In the genomic region with DNA sequence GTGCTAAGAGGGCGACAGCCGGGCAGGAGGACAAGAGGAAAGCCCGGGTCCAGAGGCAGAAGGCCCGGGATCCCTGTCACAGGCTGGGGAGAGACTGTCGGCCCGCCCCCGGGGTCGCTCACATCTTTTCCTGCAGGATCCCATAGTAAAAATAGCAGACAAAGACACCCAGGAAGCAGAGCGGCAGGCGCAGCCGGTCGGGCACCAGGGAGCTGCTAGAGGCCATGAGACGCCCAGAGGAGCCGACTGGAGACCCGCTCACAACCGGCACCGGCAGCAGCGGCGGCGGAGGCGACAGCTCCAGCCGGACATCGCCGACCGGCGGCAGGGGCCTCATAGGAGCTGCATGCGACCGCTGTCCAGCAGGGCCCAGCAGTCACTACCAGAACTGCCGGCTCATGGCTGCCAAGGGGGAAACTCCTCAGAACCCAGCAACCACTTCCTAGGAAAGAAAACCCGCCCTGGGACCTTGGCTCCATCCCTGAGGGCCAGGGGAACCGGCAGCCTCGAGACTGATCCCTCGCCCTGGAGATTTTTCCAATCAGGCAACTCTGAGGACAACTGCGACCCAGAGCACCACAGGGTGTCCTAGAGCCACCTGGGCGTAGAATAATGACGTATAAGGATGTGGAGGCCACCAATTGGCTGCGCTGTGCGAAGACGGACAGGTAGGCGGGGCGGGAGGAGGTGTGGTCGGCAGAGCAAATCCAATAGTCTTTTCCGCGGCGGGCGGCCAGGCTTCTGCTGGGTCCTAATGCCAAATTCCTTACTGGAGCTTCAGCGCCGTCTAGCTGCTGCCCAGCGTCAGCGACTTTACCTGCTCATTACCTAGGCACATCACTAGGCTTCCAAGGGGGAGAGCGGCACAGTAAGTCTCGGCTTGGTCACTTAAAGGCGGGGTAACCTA, we compare ENCODE assay signal across 8 cellular contexts. TPM values are rescaled to one million over a fixed set of nuclear protein-coding genes. Genes with fewer than 3 reads are reported as not detected.
DNase-seq lines count a peak whose midpoint lies in the region; ATAC-seq, FAIRE-seq and TF ChIP-seq lines count a peak whose summit lies in the region.

A gene with protein sequence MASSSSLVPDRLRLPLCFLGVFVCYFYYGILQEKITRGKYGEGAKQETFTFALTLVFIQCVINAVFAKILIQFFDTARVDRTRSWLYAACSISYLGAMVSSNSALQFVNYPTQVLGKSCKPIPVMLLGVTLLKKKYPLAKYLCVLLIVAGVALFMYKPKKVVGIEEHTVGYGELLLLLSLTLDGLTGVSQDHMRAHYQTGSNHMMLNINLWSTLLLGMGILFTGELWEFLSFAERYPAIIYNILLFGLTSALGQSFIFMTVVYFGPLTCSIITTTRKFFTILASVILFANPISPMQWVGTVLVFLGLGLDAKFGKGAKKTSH (minus strand): TSS at position 357 of the 907 bp plus-strand sequence. CDS start 131 bp downstream, at position 226.

- H3K36me3 ChIP-seq in HUES64 (ENCODE audit: insufficient read depth, low read length) (peaks cover 47% of the 10 kb centered on the region), OCI-LY1 (ENCODE audit: insufficient read depth, low read length) (peaks cover 65% of the 10 kb centered on the region)

- H3K36me3 Mint-ChIP-seq in endothelial cell (ENCODE audit: low read depth, unreplicated experiment): peaks cover 22% of the 10 kb centered on the region

- H3K4me3 ChIP-seq in HUES64 (ENCODE audit: low read length): peak within 1 kb of the TSS; percentile 99
- H3K4me3 ChIP-seq in OCI-LY1 (ENCODE audit: low read depth, low read length, poor library complexity, severe bottlenecking): peak within 1 kb of the TSS; percentile 96

- H3K27me3 ChIP-seq in HUES64 (ENCODE audit: insufficient read depth, low read length) (no peaks in the 10 kb centered on the region), OCI-LY1 (ENCODE audit: insufficient read depth, low read length) (no peaks in the 10 kb centered on the region)

- TF ChIP-seq CTCF in D721Med (IDR thresholded peaks at IDR 0.05; ENCODE audit: insufficient read depth, missing control alignments) (peak; percentile 100), OCI-LY1 (IDR thresholded peaks at IDR 0.05; ENCODE audit: low read length) (peak; percentile 96), endothelial cell (IDR thresholded peaks at IDR 0.05; ENCODE audit: unreplicated experiment) (no peak)

- H3K9me3 ChIP-seq in HUES64 (ENCODE audit: insufficient read depth, low read depth, low read length) (no peaks in the 10 kb centered on the region), OCI-LY1 (ENCODE audit: low read length) (no peaks in the 10 kb centered on the region)

- H3K9ac ChIP-seq in HUES64 (ENCODE audit: low read depth, low read length) (peak within 1 kb of the TSS; percentile 94), OCI-LY1 (ENCODE audit: low read length) (peak within 1 kb of the TSS; percentile 88)

- peak; percentile 94 for ATAC-seq in GM21423 (IDR thresholded peaks at IDR 0.05; ENCODE audit: unreplicated experiment)

- H3K27me3 Mint-ChIP-seq in endothelial cell (ENCODE audit: unreplicated experiment): peaks cover 2% of the 10 kb centered on the region

- H3K4me1 ChIP-seq in HUES64 (ENCODE audit: insufficient read depth, low read length): peaks cover 9% of the 10 kb centered on the region; the same call in 1 of the 2 replicates
- peaks cover 19% of the 10 kb centered on the region for H3K4me1 ChIP-seq in OCI-LY1 (ENCODE audit: insufficient read depth, low read length, severe bottlenecking)

- no peaks in the 10 kb centered on the region for H3K9me2 ChIP-seq in OCI-LY1 (ENCODE audit: low read depth, low read length)

- FAIRE-seq in D721Med (lab: Jason Lieb, UNC): no peak

- H4K20me1 ChIP-seq in OCI-LY1 (ENCODE audit: insufficient read depth, low read length): no peaks in the 10 kb centered on the region

- peak within 1 kb of the TSS; percentile 78 for H3K4me2 ChIP-seq in OCI-LY1 (ENCODE audit: low read length)

- peaks cover 6% of the 10 kb centered on the region; the same call in 1 of the 2 replicates for H3K79me2 ChIP-seq in OCI-LY1 (ENCODE audit: insufficient read depth, low read length)

- WGBS in HUES64: 2% methylated on average over 53 of the region's 53 CpGs

- peak; percentile 93 for DNase-seq in D721Med (ENCODE audit: insufficient read length, low spot score)
- DNase-seq in activated CD8-positive, alpha-beta memory T cell treated with anti-CD3 and anti-CD28 coated beads, Interleukin-2, amount 50 U/mL, for 48 hours: peak; percentile 96
- peak; percentile 93 for DNase-seq in endothelial cell (ENCODE audit: low spot score)
- DNase-seq in middle frontal gyrus (ENCODE audit: extremely low spot score, low spot score): peak; percentile 94
- DNase-seq in stimulated activated CD8-positive, alpha-beta memory T cell treated with anti-CD3 and anti-CD28 coated beads, Interleukin-4, amount 100 ng/mL, for 1 hour (ENCODE audit: low read depth in 2 of 2, low spot score in 1 of 2): peak; percentile 93 to 96

- peak within 1 kb of the TSS; percentile 94 for H3K4me3 Mint-ChIP-seq in endothelial cell (ENCODE audit: unreplicated experiment)

- peak within 1 kb of the TSS; percentile 99 for H3K27ac Mint-ChIP-seq in endothelial cell (ENCODE audit: unreplicated experiment)

- H3K27ac ChIP-seq in HUES64 (ENCODE audit: low read depth, low read length) (peak within 1 kb of the TSS; percentile 96), OCI-LY1 (ENCODE audit: low read depth, low read length, poor library complexity, severe bottlenecking) (peak within 1 kb of the TSS; percentile 70)

- H3K9me3 Mint-ChIP-seq in endothelial cell (ENCODE audit: unreplicated experiment): no peaks in the 10 kb centered on the region

- H3K4me1 Mint-ChIP-seq in endothelial cell (ENCODE audit: unreplicated experiment): peaks cover 25% of the 10 kb centered on the region

- H3F3A ChIP-seq in OCI-LY1 (ENCODE audit: insufficient read depth, low read length): peaks cover 5% of the 10 kb centered on the region; the same call in 1 of the 2 replicates

- H2AFZ ChIP-seq in OCI-LY1 (ENCODE audit: low read length): no peak within 1 kb of the TSS

RNA-seq across cellular contexts. Expression of the gene that starts here (rescaled TPM):
- polyA plus RNA-seq in HUES64 (2013, experiment 1 of 2): 45.2 TPM
- polyA plus RNA-seq in HUES64 (2013, experiment 2 of 2): 46.3 TPM
- total RNA-seq in endothelial cell (ENCODE audit: unreplicated experiment): 84.3 TPM

Comparison
In these comparisons a context has a peak if more than half of its experiments do, and no peak if none do; other contexts are left out.
1. Peak in every context shown above with its lines: DNase-seq, ATAC-seq, H3K4me3 ChIP-seq and H3K27ac ChIP-seq.